ENCODE assay signal across 1 cellular context in the genomic region with DNA sequence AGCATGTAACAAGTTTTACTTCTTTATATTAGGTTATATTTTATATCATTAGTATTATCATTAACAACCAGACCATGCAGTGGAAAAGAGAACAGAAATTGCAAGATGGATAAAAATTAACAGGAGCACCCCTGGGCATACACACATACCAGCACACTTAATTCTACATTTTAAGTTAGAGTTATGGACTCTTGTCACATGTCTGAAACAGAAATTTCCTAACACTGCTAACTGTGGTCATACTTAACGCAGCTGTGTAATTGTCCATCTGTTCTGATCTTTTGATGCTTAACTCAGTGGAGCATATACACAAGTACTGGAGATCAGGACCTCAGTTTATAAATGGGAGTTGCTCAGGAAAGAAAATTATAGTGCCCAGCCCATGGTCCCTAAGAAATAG.
TF ChIP-seq lines count a peak whose summit lies in the region.

No MANE protein-coding gene starts in this region.

TF ChIP-seq in K562, 482 proteins besides CTCF, POLR2A, EP300 and RAD21:
- TF ChIP-seq ARID1B (IDR thresholded peaks at IDR 0.05) = no peak
- TF ChIP-seq ZBTB49 (CRISPR knock-in tag; IDR thresholded peaks at IDR 0.05; ENCODE audit: borderline replicate concordance) = no peak
- no peak for TF ChIP-seq CBX1 (IDR thresholded peaks at IDR 0.05; ENCODE audit: low read depth)
